ENCODE assay signal across 18 cellular contexts in genomic region chr16:69926241-69926640, GRCh38. TPM values are rescaled to one million over a fixed set of nuclear protein-coding genes. Genes with fewer than 3 reads are reported as not detected.
DNase-seq lines count a peak whose midpoint lies in the region; ATAC-seq, FAIRE-seq and TF ChIP-seq lines count a peak whose summit lies in the region.
"Had no signal": no experiment of that assay in that cellular context is flagged by ENCODE, and none has a peak within 500 bp of the region (broad histone marks: within the 10 kb centered on the region; RNA-seq: fewer than 3 reads in every experiment).

No MANE protein-coding gene starts in this region.

- POLR2A ChIA-PET in CD4-positive, alpha-beta memory T cell (lab: Charles Lee; ENCODE audit: partially characterized antibody) = no interaction called here

- no peaks in the 10 kb centered on the region for H3K27me3 ChIP-seq in CD4-positive, alpha-beta memory T cell (ENCODE audit: insufficient read depth, low read length)
- H3K27me3 ChIP-seq: upper lobe of left lung had no signal

- no peak overlapping the region for H3K4me3 ChIP-seq in CD4-positive, alpha-beta memory T cell (ENCODE audit: low read length in 2 of 2)
- H3K4me3 ChIP-seq: A549, upper lobe of left lung had no signal

- H3K4me1 Mint-ChIP-seq in central memory CD8-positive, alpha-beta T cell = no peaks in the 10 kb centered on the region
- peaks cover 25% of the 10 kb centered on the region for H3K4me1 Mint-ChIP-seq in type B pancreatic cell (ENCODE audit: unreplicated experiment)
- peaks cover 0 to 4% (median 0%) of the 10 kb centered on the region in 4 donors for H3K4me1 Mint-ChIP-seq in CD4-positive, alpha-beta memory T cell
- H3K4me1 Mint-ChIP-seq: activated naive CD8-positive, alpha-beta T cell treated with anti-CD3 and anti-CD28 coated beads, Interleukin-2, amount 50 U/mL, for 24 hours had no signal

- no peak for TF ChIP-seq CTCF in type B pancreatic cell (conservative IDR thresholded peaks at IDR 0.05)

- H3K36me3 ChIP-seq in CD4-positive, alpha-beta memory T cell (ENCODE audit: insufficient read depth, low read length) = peaks cover 19% of the 10 kb centered on the region

- CTCF ChIA-PET in CD4-positive, alpha-beta memory T cell (lab: Charles Lee; ENCODE audit: partially characterized antibody) = no interaction called here

- H3K27ac Mint-ChIP-seq in central memory CD8-positive, alpha-beta T cell (ENCODE audit: low read depth) = peak overlapping the region; percentile 7
- no peak overlapping the region for H3K27ac Mint-ChIP-seq in type B pancreatic cell
- H3K27ac Mint-ChIP-seq in CD4-positive, alpha-beta memory T cell = peak overlapping the region in 2 of 7 donors; percentile 29 to 33
- H3K27ac Mint-ChIP-seq: activated naive CD8-positive, alpha-beta T cell treated with anti-CD3 and anti-CD28 coated beads, Interleukin-2, amount 50 U/mL, for 24 hours; activated T-helper 1 cell treated with anti-CD3 and anti-CD28 coated beads, Interleukin-12 subunit alpha, Interleukin-12 subunit beta, Interleukin-2, Interleukin-4 antibody, amounts not matched to agents 30 ng/mL and 10 ng/mL and 1 ng/mL, durations not matched to agents 14 hours and 24 hours and 36 hours; T-helper 2 cell treated with Interferon-gamma antibody and Interleukin-4, amounts not matched to agents 5 μg/mL and 100 μg/mL, for 36 hours had no signal

- H3K4me3 Mint-ChIP-seq in central memory CD8-positive, alpha-beta T cell = no peak overlapping the region
- peak overlapping the region; percentile 11 for H3K4me3 Mint-ChIP-seq in type B pancreatic cell
- no peak overlapping the region for H3K4me3 Mint-ChIP-seq in CD4-positive, alpha-beta memory T cell
- H3K4me3 Mint-ChIP-seq: activated naive CD8-positive, alpha-beta T cell treated with anti-CD3 and anti-CD28 coated beads, Interleukin-2, amount 50 U/mL, for 24 hours; activated T-helper 1 cell treated with anti-CD3 and anti-CD28 coated beads, Interleukin-12 subunit alpha, Interleukin-12 subunit beta, Interleukin-2, Interleukin-4 antibody, amounts not matched to agents 30 ng/mL and 10 ng/mL and 1 ng/mL, durations not matched to agents 14 hours and 24 hours and 36 hours; T-helper 2 cell treated with Interferon-gamma antibody and Interleukin-4, amounts not matched to agents 5 μg/mL and 100 μg/mL, for 36 hours had no signal

- DNase-seq in cardiac septum (ENCODE audit: low spot score) (peak; percentile 29), Right ventricle myocardium superior (no peak), occipital lobe (lab: John Stamatoyannopoulos, UW) (peak; percentile 21), type B pancreatic cell (ENCODE audit: extremely low spot score, unreplicated experiment) (no peak), urothelium cell line (ENCODE audit: low spot score) (no peak)
- no peak for DNase-seq in central memory CD8-positive, alpha-beta T cell (ENCODE audit: low spot score in 2 of 2)
- no peak for DNase-seq in CD4-positive, alpha-beta memory T cell
- DNase-seq: activated CD4-positive, CD25-positive, alpha-beta regulatory T cell treated with anti-CD3 and anti-CD28 coated beads, Interleukin-2, amount 50 U/mL, for 72 hours; activated naive CD8-positive, alpha-beta T cell treated with anti-CD3 and anti-CD28 coated beads, Interleukin-2, amount 50 U/mL, for 24 hours; central memory CD4-positive, alpha-beta T cell; NCI-H146; NCI-H446 treated with DMSO at 0.1 percent for 48 hours; upper lobe of left lung had no signal

- H3K27ac ChIP-seq in CD4-positive, alpha-beta memory T cell (ENCODE audit: low read depth, low read length) = no peak overlapping the region
- H3K27ac ChIP-seq: A549 had no signal

- ATAC-seq in Right ventricle myocardium superior (ENCODE audit: poor library complexity) (no peak), GM21367 (IDR thresholded peaks at IDR 0.05; ENCODE audit: unreplicated experiment) (no peak)
- ATAC-seq in central memory CD8-positive, alpha-beta T cell (replicated peaks; ENCODE audit: extremely low read depth, poor library complexity, severe bottlenecking) = no peak
- ATAC-seq: A549; activated naive CD8-positive, alpha-beta T cell treated with anti-CD3 and anti-CD28 coated beads, Interleukin-2, amount 50 U/mL, for 24 hours had no signal

- H3K36me3 Mint-ChIP-seq in central memory CD8-positive, alpha-beta T cell (ENCODE audit: insufficient read depth) = peaks cover 17% of the 10 kb centered on the region
- H3K36me3 Mint-ChIP-seq in type B pancreatic cell = peaks cover 6% of the 10 kb centered on the region
- peaks cover 43 to 55% of the 10 kb centered on the region in 2 donors for H3K36me3 Mint-ChIP-seq in CD4-positive, alpha-beta memory T cell

- no peaks in the 10 kb centered on the region for H3K27me3 Mint-ChIP-seq in central memory CD8-positive, alpha-beta T cell
- H3K27me3 Mint-ChIP-seq in type B pancreatic cell = no peaks in the 10 kb centered on the region
- H3K27me3 Mint-ChIP-seq in CD4-positive, alpha-beta memory T cell = no peaks in the 10 kb centered on the region
- H3K27me3 Mint-ChIP-seq: activated naive CD8-positive, alpha-beta T cell treated with anti-CD3 and anti-CD28 coated beads, Interleukin-2, amount 50 U/mL, for 24 hours had no signal

- H3K9me3 Mint-ChIP-seq in central memory CD8-positive, alpha-beta T cell = no peaks in the 10 kb centered on the region
- no peaks in the 10 kb centered on the region for H3K9me3 Mint-ChIP-seq in type B pancreatic cell
- no peaks in the 10 kb centered on the region for H3K9me3 Mint-ChIP-seq in CD4-positive, alpha-beta memory T cell
- H3K9me3 Mint-ChIP-seq: activated naive CD8-positive, alpha-beta T cell treated with anti-CD3 and anti-CD28 coated beads, Interleukin-2, amount 50 U/mL, for 24 hours; activated T-helper 1 cell treated with anti-CD3 and anti-CD28 coated beads, Interleukin-12 subunit alpha, Interleukin-12 subunit beta, Interleukin-2, Interleukin-4 antibody, amounts not matched to agents 30 ng/mL and 10 ng/mL and 1 ng/mL, durations not matched to agents 14 hours and 24 hours and 36 hours; T-helper 2 cell treated with Interferon-gamma antibody and Interleukin-4, amounts not matched to agents 5 μg/mL and 100 μg/mL, for 36 hours had no signal

- intact Hi-C loops in cardiac septum (cut with DNase I) = loop anchor here (5.0 kb wide), 1 partner anchor 34 kb away; no protein-coding TSS in a partner anchor
- intact Hi-C loops in Right ventricle myocardium superior (cut with DNase I) = loop anchor here (10.0 kb wide), 1 partner anchor 61 kb away; no protein-coding TSS in a partner anchor
- intact Hi-C loops in CD4-positive, alpha-beta memory T cell (cut with micrococcal nuclease) = no loop called here

- H3K4me1 ChIP-seq in CD4-positive, alpha-beta memory T cell (ENCODE audit: insufficient read depth, low read length) = no peaks in the 10 kb centered on the region
- H3K4me1 ChIP-seq: A549, upper lobe of left lung had no signal

- FAIRE-seq in urothelium cell line (lab: Jason Lieb, UNC) = no peak
- FAIRE-seq: A549 had no signal

- H3K9me3 ChIP-seq in CD4-positive, alpha-beta memory T cell (ENCODE audit: control insufficient read depth in 1 of 2, low read length in 2 of 2) = no peaks in the 10 kb centered on the region
- H3K9me3 ChIP-seq: A549, upper lobe of left lung had no signal

RNA-seq across cellular contexts. Expression of gene CLEC18A, which starts 24.9 kb away (rescaled TPM):
- total RNA-seq in cardiac septum (0.13 TPM), Right ventricle myocardium superior (0.24 TPM), occipital lobe (not detected), type B pancreatic cell (ENCODE audit: low replicate concordance) (2.6 and 5.4 TPM in 2 replicates)
- 1 to 10 TPM; 7.2 to 7.5 TPM for total RNA-seq in CD4-positive, alpha-beta memory T cell
- under 1 TPM in 1 of 2 donors, not detected in 1; 0.37 TPM for polyA plus RNA-seq in CD4-positive, alpha-beta memory T cell
- total RNA-seq: HT-29 had no signal

Comparison
In these comparisons a context has a peak if more than half of its experiments do, and no peak if none do; other contexts are left out.
1. DNase-seq: peak in cardiac septum (single experiment) and occipital lobe (single experiment); none in Right ventricle myocardium superior (single experiment), central memory CD8-positive, alpha-beta T cell (0 of 2), type B pancreatic cell (single experiment), urothelium cell line (single experiment) and CD4-positive, alpha-beta memory T cell (0 of 5).